Comparison of ENCODE assay signal across 9 cellular contexts in genomic region chr17:75822119-75822799, GRCh38. TPM values are rescaled to one million over a fixed set of nuclear protein-coding genes. Genes with fewer than 3 reads are reported as not detected.
DNase-seq lines count a peak whose midpoint lies in the region; ATAC-seq, FAIRE-seq and TF ChIP-seq lines count a peak whose summit lies in the region.
"Had no signal": no experiment of that assay in that cellular context is flagged by ENCODE, and none has a peak within 500 bp of the region (broad histone marks: within the 10 kb centered on the region; RNA-seq: fewer than 3 reads in every experiment).

No MANE protein-coding gene starts in this region.

- H3K4me2 ChIP-seq in osteoblast (ENCODE audit: insufficient read depth, low read length): no peak overlapping the region

- H3K9me3 Mint-ChIP-seq in activated naive CD4-positive, alpha-beta T cell treated with anti-CD3 and anti-CD28 coated beads, Interleukin-2, amount 50 U/mL, for 24 hours: no peaks in the 10 kb centered on the region

- no peak overlapping the region for H3K4me3 Mint-ChIP-seq in activated naive CD4-positive, alpha-beta T cell treated with anti-CD3 and anti-CD28 coated beads, Interleukin-2, amount 50 U/mL, for 24 hours

- no peak overlapping the region for H3K4me3 ChIP-seq in osteoblast (ENCODE audit: insufficient read depth, low read length)

- no peak for ATAC-seq in GM21723 (IDR thresholded peaks at IDR 0.05; ENCODE audit: unreplicated experiment)
- no peak for ATAC-seq in HG03378 (IDR thresholded peaks at IDR 0.05; ENCODE audit: unreplicated experiment)
- ATAC-seq: Panc1 had no signal

- no peaks in the 10 kb centered on the region for H3K27me3 Mint-ChIP-seq in activated naive CD4-positive, alpha-beta T cell treated with anti-CD3 and anti-CD28 coated beads, Interleukin-2, amount 50 U/mL, for 24 hours

- no peak overlapping the region for H2AFZ ChIP-seq in osteoblast (ENCODE audit: low read length)

- no peaks in the 10 kb centered on the region for H3K9me3 ChIP-seq in osteoblast (ENCODE audit: low read depth, low read length)

- H3K4me1 Mint-ChIP-seq in activated naive CD4-positive, alpha-beta T cell treated with anti-CD3 and anti-CD28 coated beads, Interleukin-2, amount 50 U/mL, for 24 hours: peaks cover 14% of the 10 kb centered on the region

- H3K36me3 Mint-ChIP-seq in activated naive CD4-positive, alpha-beta T cell treated with anti-CD3 and anti-CD28 coated beads, Interleukin-2, amount 50 U/mL, for 24 hours: peaks cover 2% of the 10 kb centered on the region

- DNase-seq in GM12891 (ENCODE audit: insufficient read length, low spot score) (no peak), NCI-H2196 treated with DMSO at 0.1 percent for 48 hours (lab: John Stamatoyannopoulos, UW; ENCODE audit: unreplicated experiment) (peak; percentile 60), osteoblast (ENCODE audit: insufficient read length, low spot score, missing footprints) (peak; percentile 79), 8988T (no peak), A172 (ENCODE audit: low spot score) (no peak)

- no peaks in the 10 kb centered on the region for H3K79me2 ChIP-seq in osteoblast (ENCODE audit: insufficient read depth, low read length)

- H3K36me3 ChIP-seq in osteoblast (ENCODE audit: insufficient read depth, low read length): peaks cover 35% of the 10 kb centered on the region

- H3K27ac Mint-ChIP-seq in activated naive CD4-positive, alpha-beta T cell treated with anti-CD3 and anti-CD28 coated beads, Interleukin-2, amount 50 U/mL, for 24 hours: peak overlapping the region; percentile 76

- no peak for TF ChIP-seq CTCF in osteoblast (IDR thresholded peaks at IDR 0.05; ENCODE audit: extremely low read depth, low read depth, low read length)

- no peaks in the 10 kb centered on the region for H3K27me3 ChIP-seq in osteoblast (ENCODE audit: insufficient read depth, low read length)

- H3K27ac ChIP-seq in osteoblast (ENCODE audit: low read depth, low read length): no peak overlapping the region

- no peak for FAIRE-seq in GM12891 (lab: Jason Lieb, UNC)

- H4K20me1 ChIP-seq in osteoblast (ENCODE audit: insufficient read depth, low read length): no peaks in the 10 kb centered on the region

- peak; percentile 6; the same call in 1 of the 2 replicates for TF ChIP-seq POLR2A in GM12891 (IDR thresholded peaks at IDR 0.05; ENCODE audit: low read depth, low read length)

- H3K4me1 ChIP-seq in osteoblast (ENCODE audit: insufficient read depth, low read length): peaks cover 3% of the 10 kb centered on the region

TF ChIP-seq in GM12891, 5 proteins besides CTCF, POLR2A, EP300 and RAD21:
- TF ChIP-seq POU2F2 (IDR thresholded peaks at IDR 0.05; ENCODE audit: low read depth, low read length) (no peak), SPI1 (IDR thresholded peaks at IDR 0.05; ENCODE audit: low read depth, low read length) (no peak), TAF1 (IDR thresholded peaks at IDR 0.05; ENCODE audit: low read depth, low read length) (no peak), PAX5 (IDR thresholded peaks at IDR 0.05; ENCODE audit: insufficient read depth, low read length, severe bottlenecking) (no peak), POLR2AphosphoS5 (IDR thresholded peaks at IDR 0.05; ENCODE audit: low read depth, low read length) (no peak)

RNA-seq across cellular contexts. Expression of gene UNC13D, which starts 21.9 kb away (rescaled TPM):
- polyA plus RNA-seq in GM12891 (2012; ENCODE audit: low read depth, missing spikeins): 25.9 TPM
- total RNA-seq in osteoblast: 1.1 and 2.1 TPM in 2 replicates
- total RNA-seq in A172 (2014; rRNA removed; shearing (Covaris generic)): 138 and 372 TPM in 2 replicates

RNA-seq across cellular contexts. Expression of gene WBP2, which starts 32.9 kb away (rescaled TPM):
- polyA plus RNA-seq in GM12891 (2012; ENCODE audit: low read depth, missing spikeins): 60.5 TPM
- total RNA-seq in osteoblast: 31.1 and 38.3 TPM in 2 replicates
- 68.5 and 70.0 TPM in 2 replicates for total RNA-seq in A172 (2014; rRNA removed; shearing (Covaris generic))

RNA-seq across cellular contexts. Expression of gene UNK, which starts 37.7 kb away (rescaled TPM):
- 20.3 TPM for polyA plus RNA-seq in GM12891 (2012; ENCODE audit: low read depth, missing spikeins)
- 18.5 and 23.6 TPM in 2 replicates for total RNA-seq in osteoblast
- total RNA-seq in A172 (2014; rRNA removed; shearing (Covaris generic)): 52.7 and 64.4 TPM in 2 replicates

RNA-seq across cellular contexts. Expression of gene TRIM47, which starts 56.1 kb away (rescaled TPM):
- polyA plus RNA-seq in GM12891 (2012; ENCODE audit: low read depth, missing spikeins): 1.0 TPM
- 21.7 and 22.4 TPM in 2 replicates for total RNA-seq in osteoblast
- total RNA-seq in A172 (2014; rRNA removed; shearing (Covaris generic)): 159 and 173 TPM in 2 replicates

RNA-seq across cellular contexts. Expression of gene GALK1, which starts 57.3 kb away (rescaled TPM):
- 18.8 TPM for polyA plus RNA-seq in GM12891 (2012; ENCODE audit: low read depth, missing spikeins)
- total RNA-seq in osteoblast: 25.3 and 27.7 TPM in 2 replicates
- 72.7 and 87.5 TPM in 2 replicates for total RNA-seq in A172 (2014; rRNA removed; shearing (Covaris generic))

Comparison
In these comparisons a context has a peak if more than half of its experiments do, and no peak if none do; other contexts are left out.
1. DNase-seq: peak in NCI-H2196 treated with DMSO at 0.1 percent for 48 hours (single experiment) and osteoblast (single experiment); none in GM12891 (single experiment), 8988T (single experiment) and A172 (single experiment).
2. RNA of gene UNC13D, which starts 21.9 kb away (total RNA-seq): 138 to 372 TPM in A172; 1.1 to 2.1 TPM in osteoblast; every median in the first group is over 10 times any median in the second.